ENCODE assay signal across 1 cellular context in genomic region chr19:7857727-7858701, GRCh38.
TF ChIP-seq lines count a peak whose summit lies in the region.

No MANE protein-coding gene starts in this region.

TF ChIP-seq in K562, 482 proteins besides CTCF, POLR2A, EP300 and RAD21 (continued from another document):
- no peak for TF ChIP-seq ZC3H4 (CRISPR knock-in tag; IDR thresholded peaks at IDR 0.05; ENCODE audit: borderline replicate concordance)
- TF ChIP-seq ATF7 (IDR thresholded peaks at IDR 0.05), result peak; percentile 87
- peak; percentile 48; the same call in 1 of the 2 replicates for TF ChIP-seq LEF1 (IDR thresholded peaks at IDR 0.05)
- no peak for TF ChIP-seq DLX4 (CRISPR knock-in tag; IDR thresholded peaks at IDR 0.05)
- no peak; the same call in 1 of the 2 replicates for TF ChIP-seq PKNOX1 (IDR thresholded peaks at IDR 0.05)
- TF ChIP-seq TRIM28 (IDR thresholded peaks at IDR 0.05), result 0 out of 2 replicates have a peak, but pooled peaks have one; percentile 23
- no peak for TF ChIP-seq HDAC8 (tag; IDR thresholded peaks at IDR 0.05)
- TF ChIP-seq BMI1 (IDR thresholded peaks at IDR 0.05; ENCODE audit: low read length), result no peak
- TF ChIP-seq CTBP1 (IDR thresholded peaks at IDR 0.05; ENCODE audit: borderline replicate concordance), result peak; percentile 47; the same call in 1 of the 2 replicates
- TF ChIP-seq CCNT2 (IDR thresholded peaks at IDR 0.05; ENCODE audit: borderline replicate concordance, extremely low read depth, insufficient read length, low read depth, low read length), result peak; percentile 46
- 0 out of 2 replicates have a peak, but pooled peaks have one; percentile 32 for TF ChIP-seq ARID1B (IDR thresholded peaks at IDR 0.05)
- TF ChIP-seq SRSF7 (optimal IDR thresholded peaks at IDR 0.05; ENCODE audit: low read depth, low read length), result no peak
- peak; percentile 21 for TF ChIP-seq HNRNPLL (IDR thresholded peaks at IDR 0.05; ENCODE audit: low read depth, low read length, poor library complexity, severe bottlenecking)
- no peak for TF ChIP-seq NFE2L1 (tag; IDR thresholded peaks at IDR 0.05; ENCODE audit: borderline replicate concordance, low read depth)
- TF ChIP-seq NBN (IDR thresholded peaks at IDR 0.05; ENCODE audit: low read depth), result 0 out of 2 replicates have a peak, but pooled peaks have one; percentile 42
TF ChIP-seq in K562: peak in this region for 47.
